ENCODE assay signal across 8 cellular contexts in the genomic region with DNA sequence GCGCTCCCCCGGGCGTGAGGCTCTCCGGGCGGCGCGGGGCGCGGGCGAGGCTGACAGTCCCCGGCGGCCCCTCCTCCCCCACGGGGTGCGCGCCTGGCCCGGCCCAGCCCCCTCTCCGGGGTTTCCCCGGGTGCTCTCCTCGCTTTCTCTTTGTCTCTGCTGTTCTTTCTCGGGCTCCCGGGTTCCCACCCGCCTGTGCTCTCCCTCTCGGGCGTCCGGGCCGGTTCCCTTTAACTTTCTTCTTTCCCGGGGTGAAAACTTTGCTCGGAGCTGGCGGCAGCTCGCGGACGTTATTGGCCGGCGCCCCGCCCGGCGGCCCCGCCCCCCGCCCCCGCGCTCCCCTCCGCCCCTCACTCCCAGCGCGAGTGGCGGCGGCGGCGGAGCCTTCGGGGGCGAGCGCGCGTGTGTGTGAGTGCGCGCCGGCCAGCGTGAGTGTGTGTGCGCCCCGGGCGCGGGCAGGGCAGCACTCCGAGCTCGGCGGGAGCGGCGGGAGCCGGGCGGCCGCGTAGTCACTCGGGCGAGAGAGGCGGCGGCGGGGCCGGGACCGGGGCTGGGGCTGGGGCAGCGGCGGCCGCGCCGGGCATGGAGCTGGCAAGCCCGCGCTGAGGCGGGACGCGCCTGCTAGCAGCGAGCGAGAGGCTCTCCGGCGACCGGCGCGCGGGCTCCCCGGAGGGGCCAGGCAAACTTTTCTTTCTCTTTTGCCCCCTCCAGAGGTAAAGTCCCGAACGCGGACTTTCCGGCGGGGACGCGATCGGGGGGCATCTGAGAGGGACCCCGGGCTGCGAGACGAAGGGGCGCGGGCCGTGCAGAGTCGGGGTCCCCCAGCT. TPM values are rescaled to one million over a fixed set of nuclear protein-coding genes. Genes with fewer than 3 reads are reported as not detected.
A peak's percentile ranks its signal among the peaks of the same experiment; 100 is the strongest.
DNase-seq lines count a peak whose midpoint lies in the region; ATAC-seq and TF ChIP-seq lines count a peak whose summit lies in the region.

A gene (plus strand): TSS at position 353 of the 827 bp plus-strand sequence. CDS start 864 bp downstream, outside the sequence.

- H3K9me3 ChIP-seq in left lung = no peaks in the 10 kb centered on the region

- peaks cover 10 to 35% of the 10 kb centered on the region in 2 donors for H3K4me1 ChIP-seq in left lung

- ATAC-seq in HG03342 (IDR thresholded peaks at IDR 0.05; ENCODE audit: unreplicated experiment) (peak; percentile 43), left lung (peak; percentile 79), HG03460 (IDR thresholded peaks at IDR 0.05; ENCODE audit: unreplicated experiment) (no peak)

- no peak within 1 kb of the TSS for H3K27ac Mint-ChIP-seq in chondrocyte (ENCODE audit: unreplicated experiment)

- H3K4me3 ChIP-seq in left lung = peak within 1 kb of the TSS; percentile 43 to 67

- H3K9me3 Mint-ChIP-seq in chondrocyte (ENCODE audit: low read depth) = no peaks in the 10 kb centered on the region

- no peaks in the 10 kb centered on the region for H3K36me3 Mint-ChIP-seq in chondrocyte (ENCODE audit: low read depth)

- no peak within 1 kb of the TSS for H3K27ac ChIP-seq in left lung

- TF ChIP-seq CTCF in chondrocyte (IDR thresholded peaks at IDR 0.05) (no peak), left lung (IDR thresholded peaks at IDR 0.05) (no peak)

- intact Hi-C loops in left lung (cut with DNase I) = no loop called here

- peak in 2 of 3 experiments; percentile 45 to 55 for DNase-seq in NCI-H1417 (lab: John Stamatoyannopoulos, UW)
- DNase-seq in NCI-H1417 treated with DMSO at 0.1 percent for 48 hours (lab: John Stamatoyannopoulos, UW) = no peak
- DNase-seq in UCSD-AML1 (lab: John Stamatoyannopoulos, UW; ENCODE audit: unreplicated experiment) = peak; percentile 49
- DNase-seq in chondrocyte (ENCODE audit: low spot score) = no peak
- peak in 1 of 2 donors; percentile 85 for DNase-seq in left lung
- DNase-seq in stimulated activated CD4-positive, alpha-beta T cell treated with anti-CD3 and anti-CD28 coated beads, Interleukin-4, amount 100 ng/mL, for 24 hours = peak; percentile 53

- H3K27me3 Mint-ChIP-seq in chondrocyte (ENCODE audit: low read depth) = peaks cover 23% of the 10 kb centered on the region

- peak within 1 kb of the TSS; percentile 71 for H3K4me3 Mint-ChIP-seq in chondrocyte (ENCODE audit: unreplicated experiment)

- H3K36me3 ChIP-seq in left lung = no peaks in the 10 kb centered on the region

- H3K27me3 ChIP-seq in left lung = peaks cover 66 to 100% of the 10 kb centered on the region in 2 donors

- H3K4me1 Mint-ChIP-seq in chondrocyte (ENCODE audit: low read depth) = peaks cover 6% of the 10 kb centered on the region

RNA-seq across cellular contexts. Expression of the gene that starts here (rescaled TPM):
- 3.3 to 4.3 TPM (median 4.0 TPM) in 3 replicates for total RNA-seq in chondrocyte
- total RNA-seq in left lung = 1 to 10 TPM; 2.0 to 4.9 TPM

Comparison
In these comparisons a context has a peak if more than half of its experiments do, and no peak if none do; other contexts are left out.
1. DNase-seq: peak in NCI-H1417 (2 of 3), UCSD-AML1 (single experiment) and stimulated activated CD4-positive, alpha-beta T cell treated with anti-CD3 and anti-CD28 coated beads, Interleukin-4, amount 100 ng/mL, for 24 hours (single experiment); none in NCI-H1417 treated with DMSO at 0.1 percent for 48 hours (single experiment) and chondrocyte (single experiment).